ENCODE assay signal across 30 cellular contexts in genomic region chrX:124392794-124393193, GRCh38. TPM values are rescaled to one million over a fixed set of nuclear protein-coding genes. Genes with fewer than 3 reads are reported as not detected.
"Had no signal": no experiment of that assay in that cellular context is flagged by ENCODE, and none has a peak within 500 bp of the region (broad histone marks: within the 10 kb centered on the region; RNA-seq: fewer than 3 reads in every experiment).

No MANE protein-coding gene starts in this region.

- H3K4me3 Mint-ChIP-seq: activated T-cell treated with anti-CD3 and anti-CD28 coated beads, Interleukin-2, amount 50 U/mL, for 4 hours; activated T-helper 17 cell treated with anti-CD3 and anti-CD28 coated beads, Interleukin-2, amount 50 U/mL, for 72 hours had no signal

- H3K27ac ChIP-seq: gastroesophageal sphincter, hepatocyte, pancreas, prostate gland, skin epidermis, thoracic aorta, upper lobe of left lung, vagina, VCaP had no signal

- H3K9me3 ChIP-seq: gastroesophageal sphincter, pancreas, prostate gland, thoracic aorta, upper lobe of left lung, vagina had no signal

- ATAC-seq: activated T-cell treated with anti-CD3 and anti-CD28 coated beads, Interleukin-2, amount 50 U/mL, for 4 hours; gastroesophageal sphincter; left cardiac atrium; left ventricle myocardium superior; pancreas; sciatic nerve had no signal

- H3K36me3 ChIP-seq: gastroesophageal sphincter, pancreas, prostate gland, thoracic aorta, upper lobe of left lung, vagina had no signal

- H3K4me3 ChIP-seq: gastroesophageal sphincter, hepatocyte, pancreas, prostate gland, skin epidermis, thoracic aorta, upper lobe of left lung, vagina had no signal

- H3K27ac Mint-ChIP-seq: activated T-helper 17 cell treated with anti-CD3 and anti-CD28 coated beads, Interleukin-2, amount 50 U/mL, for 72 hours had no signal

- DNase-seq: activated CD4-positive, alpha-beta T cell treated with anti-CD3 and anti-CD28 coated beads for 4 hours; activated CD4-positive, alpha-beta T cell treated with anti-CD3 and anti-CD28 coated beads, Interleukin-2, amount 50 U/mL, for 4 hours; activated CD8-positive, alpha-beta memory T cell treated with anti-CD3 and anti-CD28 coated beads, Interleukin-2, amount 50 U/mL, for 4 hours; activated gamma-delta T cell treated with Interleukin-2 at 50 U/mL for 16 hours; activated naive CD4-positive, alpha-beta T cell treated with anti-CD3 and anti-CD28 coated beads, Interleukin-2, amount 50 U/mL, for 16 hours; activated T-cell treated with anti-CD3 and anti-CD28 coated beads, Interleukin-2, amount 50 U/mL, for 4 hours; amniotic stem cell; central memory CD4-positive, alpha-beta T cell; left cardiac atrium; left ventricle myocardium superior; mammary epithelial cell; pancreas; retina; stimulated activated CD4-positive, alpha-beta T cell treated with anti-CD3 and anti-CD28 coated beads, Interleukin-12 subunit alpha, Interleukin-12 subunit beta, amount 100 ng/mL, for 4 hours; stimulated activated CD4-positive, alpha-beta T cell treated with anti-CD3 and anti-CD28 coated beads, Interleukin-4, amount 100 ng/mL, for 1 hour; stimulated activated naive CD8-positive, alpha-beta T cell treated with anti-CD3 and anti-CD28 coated beads, Interleukin-15, Interleukin-2, amounts not matched to agents 100 U/mL and 50 U/mL, for 24 hours; T-helper 9 cell; upper lobe of left lung had no signal

- H3K27me3 Mint-ChIP-seq: activated T-helper 17 cell treated with anti-CD3 and anti-CD28 coated beads, Interleukin-2, amount 50 U/mL, for 72 hours had no signal

- H3K9me3 Mint-ChIP-seq: activated T-cell treated with anti-CD3 and anti-CD28 coated beads, Interleukin-2, amount 50 U/mL, for 4 hours; activated T-helper 17 cell treated with anti-CD3 and anti-CD28 coated beads, Interleukin-2, amount 50 U/mL, for 72 hours had no signal

RNA-seq across cellular contexts. Expression of gene SH2D1A, which starts 46.4 kb away (rescaled TPM):
- total RNA-seq: endothelial cell of umbilical vein, fibroblast of lung, fibroblast of villous mesenchyme, hepatocyte, mammary epithelial cell had no signal
